ENCODE assay signal across 24 cellular contexts in genomic region chr6:43781941-43782704, GRCh38. TPM values are rescaled to one million over a fixed set of nuclear protein-coding genes. Genes with fewer than 3 reads are reported as not detected.
A peak's percentile ranks its signal among the peaks of the same experiment; 100 is the strongest.
DNase-seq lines count a peak whose midpoint lies in the region; ATAC-seq and TF ChIP-seq lines count a peak whose summit lies in the region.
"Had no signal": no experiment of that assay in that cellular context is flagged by ENCODE, and none has a peak within 500 bp of the region (broad histone marks: within the 10 kb centered on the region; RNA-seq: fewer than 3 reads in every experiment).

No MANE protein-coding gene starts in this region.

- H3K4me1 ChIP-seq in psoas muscle, result peaks cover 36% of the 10 kb centered on the region
- peaks cover 10% of the 10 kb centered on the region for H3K4me1 ChIP-seq in vagina
- H3K4me1 ChIP-seq: upper lobe of left lung had no signal

- H3K36me3 ChIP-seq in psoas muscle (ENCODE audit: insufficient read depth in 1 of 2, low read depth in 1 of 2) (peaks cover 13 to 93% of the 10 kb centered on the region in 2 donors), vagina (peaks cover 0 to 69% of the 10 kb centered on the region in 2 donors)

- peak; percentile 87 for DNase-seq in DMS53 (lab: John Stamatoyannopoulos, UW)
- DNase-seq in NCI-H69 (lab: John Stamatoyannopoulos, UW), result peak; percentile 77
- peak; percentile 75 for DNase-seq in left kidney (ENCODE audit: low read depth, low spot score)
- DNase-seq in psoas muscle, result no peak
- no peak for DNase-seq in activated CD4-positive, alpha-beta T cell treated with anti-CD3 and anti-CD28 coated beads for 4 hours
- DNase-seq in vagina (ENCODE audit: extremely low spot score in 2 of 2), result no peak
- no peak for DNase-seq in NCI-H187 (lab: John Stamatoyannopoulos, UW)
- DNase-seq: activated naive CD4-positive, alpha-beta T cell treated with anti-CD3 and anti-CD28 coated beads for 36 hours; amygdala; CD4-positive, alpha-beta memory T cell; GDM1; Karpas-422; kidney glomerular epithelial cell; mammary epithelial cell; MV-4-11; NCI-H774; stimulated activated CD4-positive, alpha-beta T cell treated with anti-CD3 and anti-CD28 coated beads, Interleukin-15, amount 100 ng/mL, for 24 hours; stimulated activated naive CD8-positive, alpha-beta T cell treated with anti-CD3 and anti-CD28 coated beads, Interleukin-15, amount 100 ng/mL, for 72 hours; upper lobe of left lung; WERI-Rb-1 had no signal

- H3K9me3 ChIP-seq in psoas muscle (no peaks in the 10 kb centered on the region), vagina (no peaks in the 10 kb centered on the region)
- H3K9me3 ChIP-seq: upper lobe of left lung had no signal

- intact Hi-C loops in psoas muscle (cut with DNase I) (no loop called here), vagina (cut with DNase I) (no loop called here)

- 79 to 80% (median 80%) methylated on average over 19 to 20 of the region's 20 CpGs for WGBS in psoas muscle, 3 donors

- no peak for TF ChIP-seq POLR2A in vagina (IDR thresholded peaks at IDR 0.05)

- no peak overlapping the region for H3K4me3 ChIP-seq in psoas muscle
- H3K4me3 ChIP-seq in vagina, result no peak overlapping the region
- H3K4me3 ChIP-seq: GM23338, upper lobe of left lung had no signal

- ATAC-seq in psoas muscle (no peak), HG02884 (IDR thresholded peaks at IDR 0.05; ENCODE audit: unreplicated experiment) (no peak)
- ATAC-seq: GM23338, Right ventricle myocardium inferior had no signal

- H3K27me3 ChIP-seq in psoas muscle (ENCODE audit: insufficient read depth in 3 of 3, low read length in 2 of 3) (no peaks in the 10 kb centered on the region), vagina (no peaks in the 10 kb centered on the region)
- H3K27me3 ChIP-seq: upper lobe of left lung had no signal

- H3K27ac ChIP-seq in psoas muscle (peak overlapping the region; percentile 99), vagina (no peak overlapping the region)
- H3K27ac ChIP-seq: parathyroid adenoma, WERI-Rb-1 had no signal

- TF ChIP-seq CTCF in psoas muscle (IDR thresholded peaks at IDR 0.05) (no peak), vagina (IDR thresholded peaks at IDR 0.05) (no peak)

RNA-seq across cellular contexts. Expression of gene VEGFA, which starts 12.1 kb away (rescaled TPM):
- total RNA-seq in psoas muscle (100 to 1,000 TPM; 132 to 345 (median 208) TPM), vagina (194 TPM)
- polyA plus RNA-seq in psoas muscle, result 100 to 1,000 TPM in 1 of 3 donors, 10 to 100 TPM in 2; 78.1 to 125 (median 88.3) TPM
- polyA plus RNA-seq: CD4-positive, alpha-beta memory T cell had no signal

Comparison
In these comparisons a context has a peak if more than half of its experiments do, and no peak if none do; other contexts are left out.
1. DNase-seq: peak in DMS53 (single experiment), NCI-H69 (single experiment) and left kidney (single experiment); none in psoas muscle (0 of 2), activated CD4-positive, alpha-beta T cell treated with anti-CD3 and anti-CD28 coated beads for 4 hours (0 of 2), vagina (0 of 2) and NCI-H187 (0 of 2).